In genomic region chr20:20489054-20489453, GRCh38 we compare ENCODE assay signal across 1 cellular context.
TF ChIP-seq lines count a peak whose summit lies in the region.

No MANE protein-coding gene starts in this region.

TF ChIP-seq in GM12878, 131 proteins besides CTCF, POLR2A, EP300 and RAD21 (continued from another document and continues in another):
- TF ChIP-seq IRF5 (IDR thresholded peaks at IDR 0.05; ENCODE audit: borderline replicate concordance): no peak
- TF ChIP-seq ZNF274 (IDR thresholded peaks at IDR 0.05; ENCODE audit: insufficient read depth, insufficient read length): no peak
- no peak for TF ChIP-seq HDAC6 (IDR thresholded peaks at IDR 0.05; ENCODE audit: unreplicated experiment)
- TF ChIP-seq ZNF207 (IDR thresholded peaks at IDR 0.05; ENCODE audit: borderline replicate concordance): no peak
- TF ChIP-seq, protein P1, sequence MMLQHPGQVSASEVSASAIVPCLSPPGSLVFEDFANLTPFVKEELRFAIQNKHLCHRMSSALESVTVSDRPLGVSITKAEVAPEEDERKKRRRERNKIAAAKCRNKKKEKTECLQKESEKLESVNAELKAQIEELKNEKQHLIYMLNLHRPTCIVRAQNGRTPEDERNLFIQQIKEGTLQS (IDR thresholded peaks at IDR 0.05; ENCODE audit: borderline replicate concordance, extremely low read depth, low read depth, low read length): no peak
- TF ChIP-seq NFIC (IDR thresholded peaks at IDR 0.05; ENCODE audit: low read depth, low read length): peak; percentile 81
- TF ChIP-seq, protein P2, sequence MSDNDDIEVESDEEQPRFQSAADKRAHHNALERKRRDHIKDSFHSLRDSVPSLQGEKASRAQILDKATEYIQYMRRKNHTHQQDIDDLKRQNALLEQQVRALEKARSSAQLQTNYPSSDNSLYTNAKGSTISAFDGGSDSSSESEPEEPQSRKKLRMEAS (IDR thresholded peaks at IDR 0.05; ENCODE audit: low read depth, low read length): no peak
- no peak for TF ChIP-seq NFYA (IDR thresholded peaks at IDR 0.05; ENCODE audit: borderline replicate concordance, low read depth, low read length)
- TF ChIP-seq, protein P3, sequence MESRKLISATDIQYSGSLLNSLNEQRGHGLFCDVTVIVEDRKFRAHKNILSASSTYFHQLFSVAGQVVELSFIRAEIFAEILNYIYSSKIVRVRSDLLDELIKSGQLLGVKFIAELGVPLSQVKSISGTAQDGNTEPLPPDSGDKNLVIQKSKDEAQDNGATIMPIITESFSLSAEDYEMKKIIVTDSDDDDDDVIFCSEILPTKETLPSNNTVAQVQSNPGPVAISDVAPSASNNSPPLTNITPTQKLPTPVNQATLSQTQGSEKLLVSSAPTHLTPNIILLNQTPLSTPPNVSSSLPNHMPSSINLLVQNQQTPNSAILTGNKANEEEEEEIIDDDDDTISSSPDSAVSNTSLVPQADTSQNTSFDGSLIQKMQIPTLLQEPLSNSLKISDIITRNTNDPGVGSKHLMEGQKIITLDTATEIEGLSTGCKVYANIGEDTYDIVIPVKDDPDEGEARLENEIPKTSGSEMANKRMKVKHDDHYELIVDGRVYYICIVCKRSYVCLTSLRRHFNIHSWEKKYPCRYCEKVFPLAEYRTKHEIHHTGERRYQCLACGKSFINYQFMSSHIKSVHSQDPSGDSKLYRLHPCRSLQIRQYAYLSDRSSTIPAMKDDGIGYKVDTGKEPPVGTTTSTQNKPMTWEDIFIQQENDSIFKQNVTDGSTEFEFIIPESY (IDR thresholded peaks at IDR 0.05): no peak
- no peak for TF ChIP-seq NFXL1 (IDR thresholded peaks at IDR 0.05; ENCODE audit: borderline replicate concordance)
- TF ChIP-seq NR2F1 (conservative IDR thresholded peaks at IDR 0.05): no peak
- TF ChIP-seq, protein P4, sequence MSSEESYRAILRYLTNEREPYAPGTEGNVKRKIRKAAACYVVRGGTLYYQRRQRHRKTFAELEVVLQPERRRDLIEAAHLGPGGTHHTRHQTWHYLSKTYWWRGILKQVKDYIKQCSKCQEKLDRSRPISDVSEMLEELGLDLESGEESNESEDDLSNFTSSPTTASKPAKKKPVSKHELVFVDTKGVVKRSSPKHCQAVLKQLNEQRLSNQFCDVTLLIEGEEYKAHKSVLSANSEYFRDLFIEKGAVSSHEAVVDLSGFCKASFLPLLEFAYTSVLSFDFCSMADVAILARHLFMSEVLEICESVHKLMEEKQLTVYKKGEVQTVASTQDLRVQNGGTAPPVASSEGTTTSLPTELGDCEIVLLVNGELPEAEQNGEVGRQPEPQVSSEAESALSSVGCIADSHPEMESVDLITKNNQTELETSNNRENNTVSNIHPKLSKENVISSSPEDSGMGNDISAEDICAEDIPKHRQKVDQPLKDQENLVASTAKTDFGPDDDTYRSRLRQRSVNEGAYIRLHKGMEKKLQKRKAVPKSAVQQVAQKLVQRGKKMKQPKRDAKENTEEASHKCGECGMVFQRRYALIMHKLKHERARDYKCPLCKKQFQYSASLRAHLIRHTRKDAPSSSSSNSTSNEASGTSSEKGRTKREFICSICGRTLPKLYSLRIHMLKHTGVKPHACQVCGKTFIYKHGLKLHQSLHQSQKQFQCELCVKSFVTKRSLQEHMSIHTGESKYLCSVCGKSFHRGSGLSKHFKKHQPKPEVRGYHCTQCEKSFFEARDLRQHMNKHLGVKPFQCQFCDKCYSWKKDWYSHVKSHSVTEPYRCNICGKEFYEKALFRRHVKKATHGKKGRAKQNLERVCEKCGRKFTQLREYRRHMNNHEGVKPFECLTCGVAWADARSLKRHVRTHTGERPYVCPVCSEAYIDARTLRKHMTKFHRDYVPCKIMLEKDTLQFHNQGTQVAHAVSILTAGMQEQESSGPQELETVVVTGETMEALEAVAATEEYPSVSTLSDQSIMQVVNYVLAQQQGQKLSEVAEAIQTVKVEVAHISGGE (CRISPR knock-in tag; IDR thresholded peaks at IDR 0.05): no peak
- TF ChIP-seq SIN3A (IDR thresholded peaks at IDR 0.05; ENCODE audit: low read depth, low read length): no peak
- no peak for TF ChIP-seq TCF12 (IDR thresholded peaks at IDR 0.05; ENCODE audit: low read depth, low read length)
- peak; percentile 91 for TF ChIP-seq MTA2 (IDR thresholded peaks at IDR 0.05; ENCODE audit: low read depth)
- no peak for TF ChIP-seq SMC3 (IDR thresholded peaks at IDR 0.05; ENCODE audit: borderline replicate concordance, low read length)
- TF ChIP-seq, protein P5, sequence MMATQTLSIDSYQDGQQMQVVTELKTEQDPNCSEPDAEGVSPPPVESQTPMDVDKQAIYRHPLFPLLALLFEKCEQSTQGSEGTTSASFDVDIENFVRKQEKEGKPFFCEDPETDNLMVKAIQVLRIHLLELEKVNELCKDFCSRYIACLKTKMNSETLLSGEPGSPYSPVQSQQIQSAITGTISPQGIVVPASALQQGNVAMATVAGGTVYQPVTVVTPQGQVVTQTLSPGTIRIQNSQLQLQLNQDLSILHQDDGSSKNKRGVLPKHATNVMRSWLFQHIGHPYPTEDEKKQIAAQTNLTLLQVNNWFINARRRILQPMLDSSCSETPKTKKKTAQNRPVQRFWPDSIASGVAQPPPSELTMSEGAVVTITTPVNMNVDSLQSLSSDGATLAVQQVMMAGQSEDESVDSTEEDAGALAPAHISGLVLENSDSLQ (IDR thresholded peaks at IDR 0.05): no peak
- TF ChIP-seq ZBTB4 (CRISPR knock-in tag; IDR thresholded peaks at IDR 0.05): no peak
- no peak for TF ChIP-seq HDAC2 (IDR thresholded peaks at IDR 0.05)
- no peak for TF ChIP-seq SREBF1 (IDR thresholded peaks at IDR 0.05; ENCODE audit: low read length)
- no peak for TF ChIP-seq GABPA (IDR thresholded peaks at IDR 0.05; ENCODE audit: low read depth)
- no peak for TF ChIP-seq MTA3 (IDR thresholded peaks at IDR 0.05; ENCODE audit: borderline replicate concordance, low read length)
- TF ChIP-seq FOXK2 (IDR thresholded peaks at IDR 0.05): no peak
- no peak for TF ChIP-seq HSF1 (IDR thresholded peaks at IDR 0.05; ENCODE audit: low read depth, low read length)
- TF ChIP-seq SUZ12 (IDR thresholded peaks at IDR 0.05; ENCODE audit: unreplicated experiment): no peak
- no peak for TF ChIP-seq CHD4 (IDR thresholded peaks at IDR 0.05)
- no peak for TF ChIP-seq CBX5 (IDR thresholded peaks at IDR 0.05; ENCODE audit: low read depth)
- TF ChIP-seq, protein P6, sequence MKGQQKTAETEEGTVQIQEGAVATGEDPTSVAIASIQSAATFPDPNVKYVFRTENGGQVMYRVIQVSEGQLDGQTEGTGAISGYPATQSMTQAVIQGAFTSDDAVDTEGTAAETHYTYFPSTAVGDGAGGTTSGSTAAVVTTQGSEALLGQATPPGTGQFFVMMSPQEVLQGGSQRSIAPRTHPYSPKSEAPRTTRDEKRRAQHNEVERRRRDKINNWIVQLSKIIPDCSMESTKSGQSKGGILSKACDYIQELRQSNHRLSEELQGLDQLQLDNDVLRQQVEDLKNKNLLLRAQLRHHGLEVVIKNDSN (IDR thresholded peaks at IDR 0.05; ENCODE audit: borderline replicate concordance, extremely low read length, insufficient read depth, low read depth, low read length): no peak
- TF ChIP-seq IKZF1 (conservative IDR thresholded peaks at IDR 0.05): peak; percentile 64
- no peak for TF ChIP-seq MXI1 (IDR thresholded peaks at IDR 0.05; ENCODE audit: low read depth, low read length)
- no peak for TF ChIP-seq CBFB (IDR thresholded peaks at IDR 0.05; ENCODE audit: low read depth)
- no peak for TF ChIP-seq NBN (IDR thresholded peaks at IDR 0.05)
- no peak for TF ChIP-seq YY1 (IDR thresholded peaks at IDR 0.05; ENCODE audit: low read depth, low read length)
- TF ChIP-seq IRF3 (IDR thresholded peaks at IDR 0.05): no peak
- no peak for TF ChIP-seq TAF1 (IDR thresholded peaks at IDR 0.05; ENCODE audit: borderline replicate concordance, low read depth, low read length)
- TF ChIP-seq, protein P7, sequence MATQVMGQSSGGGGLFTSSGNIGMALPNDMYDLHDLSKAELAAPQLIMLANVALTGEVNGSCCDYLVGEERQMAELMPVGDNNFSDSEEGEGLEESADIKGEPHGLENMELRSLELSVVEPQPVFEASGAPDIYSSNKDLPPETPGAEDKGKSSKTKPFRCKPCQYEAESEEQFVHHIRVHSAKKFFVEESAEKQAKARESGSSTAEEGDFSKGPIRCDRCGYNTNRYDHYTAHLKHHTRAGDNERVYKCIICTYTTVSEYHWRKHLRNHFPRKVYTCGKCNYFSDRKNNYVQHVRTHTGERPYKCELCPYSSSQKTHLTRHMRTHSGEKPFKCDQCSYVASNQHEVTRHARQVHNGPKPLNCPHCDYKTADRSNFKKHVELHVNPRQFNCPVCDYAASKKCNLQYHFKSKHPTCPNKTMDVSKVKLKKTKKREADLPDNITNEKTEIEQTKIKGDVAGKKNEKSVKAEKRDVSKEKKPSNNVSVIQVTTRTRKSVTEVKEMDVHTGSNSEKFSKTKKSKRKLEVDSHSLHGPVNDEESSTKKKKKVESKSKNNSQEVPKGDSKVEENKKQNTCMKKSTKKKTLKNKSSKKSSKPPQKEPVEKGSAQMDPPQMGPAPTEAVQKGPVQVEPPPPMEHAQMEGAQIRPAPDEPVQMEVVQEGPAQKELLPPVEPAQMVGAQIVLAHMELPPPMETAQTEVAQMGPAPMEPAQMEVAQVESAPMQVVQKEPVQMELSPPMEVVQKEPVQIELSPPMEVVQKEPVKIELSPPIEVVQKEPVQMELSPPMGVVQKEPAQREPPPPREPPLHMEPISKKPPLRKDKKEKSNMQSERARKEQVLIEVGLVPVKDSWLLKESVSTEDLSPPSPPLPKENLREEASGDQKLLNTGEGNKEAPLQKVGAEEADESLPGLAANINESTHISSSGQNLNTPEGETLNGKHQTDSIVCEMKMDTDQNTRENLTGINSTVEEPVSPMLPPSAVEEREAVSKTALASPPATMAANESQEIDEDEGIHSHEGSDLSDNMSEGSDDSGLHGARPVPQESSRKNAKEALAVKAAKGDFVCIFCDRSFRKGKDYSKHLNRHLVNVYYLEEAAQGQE (IDR thresholded peaks at IDR 0.05; ENCODE audit: low read depth, low read length): no peak
- TF ChIP-seq IKZF2 (IDR thresholded peaks at IDR 0.05): peak; percentile 83 to 85
- TF ChIP-seq, protein P8, sequence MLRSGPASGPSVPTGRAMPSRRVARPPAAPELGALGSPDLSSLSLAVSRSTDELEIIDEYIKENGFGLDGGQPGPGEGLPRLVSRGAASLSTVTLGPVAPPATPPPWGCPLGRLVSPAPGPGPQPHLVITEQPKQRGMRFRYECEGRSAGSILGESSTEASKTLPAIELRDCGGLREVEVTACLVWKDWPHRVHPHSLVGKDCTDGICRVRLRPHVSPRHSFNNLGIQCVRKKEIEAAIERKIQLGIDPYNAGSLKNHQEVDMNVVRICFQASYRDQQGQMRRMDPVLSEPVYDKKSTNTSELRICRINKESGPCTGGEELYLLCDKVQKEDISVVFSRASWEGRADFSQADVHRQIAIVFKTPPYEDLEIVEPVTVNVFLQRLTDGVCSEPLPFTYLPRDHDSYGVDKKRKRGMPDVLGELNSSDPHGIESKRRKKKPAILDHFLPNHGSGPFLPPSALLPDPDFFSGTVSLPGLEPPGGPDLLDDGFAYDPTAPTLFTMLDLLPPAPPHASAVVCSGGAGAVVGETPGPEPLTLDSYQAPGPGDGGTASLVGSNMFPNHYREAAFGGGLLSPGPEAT (IDR thresholded peaks at IDR 0.05; ENCODE audit: low read depth): peak; percentile 60; the same call in 1 of the 2 replicates
- TF ChIP-seq ZNF217 (IDR thresholded peaks at IDR 0.05): no peak
